17 cellular contexts compared by ENCODE assay signal in genomic region chr2:152453129-152453642, GRCh38.
DNase-seq lines count a peak whose midpoint lies in the region; ATAC-seq and TF ChIP-seq lines count a peak whose summit lies in the region.
"Had no signal": no experiment of that assay in that cellular context is flagged by ENCODE, and none has a peak within 500 bp of the region (broad histone marks: within the 10 kb centered on the region; RNA-seq: fewer than 3 reads in every experiment).

No MANE protein-coding gene starts in this region.

- H3K27ac Mint-ChIP-seq in Caco-2 (ENCODE audit: unreplicated experiment): peak overlapping the region; percentile 4
- peak overlapping the region; percentile 99 for H3K27ac Mint-ChIP-seq in WTC11
- H3K27ac Mint-ChIP-seq in natural killer cell treated with Interleukin-12 subunit alpha and Interleukin-12 subunit beta and Interleukin-15 and Interleukin-18, amount 100 ng/mL, for 72 hours: no peak overlapping the region
- H3K27ac Mint-ChIP-seq: activated T-cell treated with anti-CD3 and anti-CD28 coated beads, Interleukin-2, amount 50 U/mL, for 24 hours; T-helper 1 cell treated with Interleukin-12 subunit alpha and Interleukin-12 subunit beta and Interleukin-4 antibody, amounts not matched to agents 30 μg/mL and 1 μg/mL, for 36 hours had no signal

- no peaks in the 10 kb centered on the region for H3K27me3 Mint-ChIP-seq in Caco-2 (ENCODE audit: insufficient read depth, unreplicated experiment)
- no peaks in the 10 kb centered on the region for H3K27me3 Mint-ChIP-seq in WTC11 (ENCODE audit: low read depth)
- peaks cover 7 to 15% of the 10 kb centered on the region in 2 donors for H3K27me3 Mint-ChIP-seq in natural killer cell treated with Interleukin-12 subunit alpha and Interleukin-12 subunit beta and Interleukin-15 and Interleukin-18, amount 100 ng/mL, for 72 hours

- H4K20me1 ChIP-seq in hepatocyte (ENCODE audit: insufficient read depth, poor library complexity, severe bottlenecking): no peaks in the 10 kb centered on the region

- H3K27me3 ChIP-seq in Caco-2 (replicated peaks; ENCODE audit: control insufficient read depth, insufficient read depth, low read length) (no peaks in the 10 kb centered on the region), hepatocyte (no peaks in the 10 kb centered on the region), neuron (ENCODE audit: insufficient read depth, low read length) (no peaks in the 10 kb centered on the region)
- H3K27me3 ChIP-seq: left lung, neutrophil, Peyer's patch, tibial artery had no signal

- H3K36me3 ChIP-seq in Caco-2 (ENCODE audit: control insufficient read depth, insufficient read depth, low read length) (no peaks in the 10 kb centered on the region), hepatocyte (replicated peaks; ENCODE audit: insufficient read depth, low read depth) (no peaks in the 10 kb centered on the region), neuron (ENCODE audit: insufficient read depth, low read length) (no peaks in the 10 kb centered on the region)
- H3K36me3 ChIP-seq: left lung, neutrophil, Peyer's patch, tibial artery had no signal

- ATAC-seq in WTC11 (peak; percentile 78), GM21717 (IDR thresholded peaks at IDR 0.05; ENCODE audit: unreplicated experiment) (no peak)
- no peak for ATAC-seq in natural killer cell treated with Interleukin-12 subunit alpha and Interleukin-12 subunit beta and Interleukin-15 and Interleukin-18, amount 100 ng/mL, for 72 hours
- ATAC-seq: left lung had no signal

- H2AFZ ChIP-seq in hepatocyte (peak overlapping the region; percentile 3), neuron (ENCODE audit: low read depth, low read length) (peak overlapping the region; percentile 4)

- H3K9me3 ChIP-seq in Caco-2: no peaks in the 10 kb centered on the region
- no peaks in the 10 kb centered on the region for H3K9me3 ChIP-seq in hepatocyte (ENCODE audit: low read depth)
- peaks cover 3% of the 10 kb centered on the region for H3K9me3 ChIP-seq in neuron (ENCODE audit: low read length)
- H3K9me3 ChIP-seq: left lung, neutrophil, Peyer's patch, tibial artery had no signal

- H3K4me1 Mint-ChIP-seq in Caco-2 (ENCODE audit: low read depth, unreplicated experiment) (peaks cover 15% of the 10 kb centered on the region), WTC11 (peaks cover 76% of the 10 kb centered on the region)
- no peaks in the 10 kb centered on the region for H3K4me1 Mint-ChIP-seq in natural killer cell treated with Interleukin-12 subunit alpha and Interleukin-12 subunit beta and Interleukin-15 and Interleukin-18, amount 100 ng/mL, for 72 hours (ENCODE audit: low read depth in 2 of 2)

- BruUV-seq in Caco-2 (replicated peaks; lab: Mats Ljungman, UMichigan): no TSS peak

- 47% methylated on average over 6 of the region's 6 CpGs for WGBS in hepatocyte (ENCODE audit: low lambda C conversion rate, missing lambda C conversion rate)

- no peak for TF ChIP-seq CTCF in Caco-2 (IDR thresholded peaks at IDR 0.05; ENCODE audit: insufficient read depth in 1 of 2, low read depth in 1 of 2, low read length in 1 of 2, severe bottlenecking in 1 of 2, unreplicated experiment in 1 of 2)
- no peak for TF ChIP-seq CTCF in WTC11 (IDR thresholded peaks at IDR 0.05)
- no peak for TF ChIP-seq CTCF in hepatocyte (IDR thresholded peaks at IDR 0.05; ENCODE audit: poor library complexity)

- no peaks in the 10 kb centered on the region for H3K9me2 ChIP-seq in hepatocyte (replicated peaks; ENCODE audit: insufficient read depth)

- CTCF ChIA-PET in Caco-2 (lab: Charles Lee) (no interaction called here), WTC11 (lab: Charles Lee) (interaction anchor here (1.0 to 1.8 kb wide), 2 partner anchors 43 to 101 kb away, joined by 3 to 4 read pairs; no protein-coding TSS in a partner anchor)

- peak overlapping the region; percentile 60 for H3K4me2 ChIP-seq in hepatocyte

- POLR2A ChIA-PET in Caco-2 (lab: Charles Lee) (no interaction called here), WTC11 (lab: Charles Lee) (interaction anchor here (1.3 kb wide), 1 partner anchor 9 kb away, joined by 4 read pairs; no protein-coding TSS in a partner anchor)

- no peaks in the 10 kb centered on the region for H3K4me1 ChIP-seq in Caco-2
- peaks cover 11% of the 10 kb centered on the region for H3K4me1 ChIP-seq in hepatocyte (ENCODE audit: insufficient read depth)
- peaks cover 45% of the 10 kb centered on the region for H3K4me1 ChIP-seq in neuron (ENCODE audit: insufficient read depth, low read length)
- H3K4me1 ChIP-seq: left lung, Peyer's patch had no signal

- H3K4me3 ChIP-seq in Caco-2 (ENCODE audit: low read depth, low read length): no peak overlapping the region
- H3K4me3 ChIP-seq in hepatocyte: no peak overlapping the region
- peak overlapping the region; percentile 23 for H3K4me3 ChIP-seq in neuron (ENCODE audit: low read length)
- H3K4me3 ChIP-seq: left lung, Peyer's patch, tibial artery had no signal

- H3K4me3 Mint-ChIP-seq in Caco-2 (ENCODE audit: unreplicated experiment) (no peak overlapping the region), WTC11 (peak overlapping the region; percentile 56)
- no peak overlapping the region for H3K4me3 Mint-ChIP-seq in natural killer cell treated with Interleukin-12 subunit alpha and Interleukin-12 subunit beta and Interleukin-15 and Interleukin-18, amount 100 ng/mL, for 72 hours
- H3K4me3 Mint-ChIP-seq: activated T-cell treated with anti-CD3 and anti-CD28 coated beads, Interleukin-2, amount 50 U/mL, for 24 hours; T-helper 1 cell treated with Interleukin-12 subunit alpha and Interleukin-12 subunit beta and Interleukin-4 antibody, amounts not matched to agents 30 μg/mL and 1 μg/mL, for 36 hours had no signal

- intact Hi-C loops in Caco-2 (cut with micrococcal nuclease; ENCODE audit: unreplicated experiment): no loop called here

- H3K79me2 ChIP-seq in hepatocyte: peaks cover 79% of the 10 kb centered on the region

- H3K9me3 Mint-ChIP-seq in Caco-2 (ENCODE audit: unreplicated experiment): no peaks in the 10 kb centered on the region
- peaks cover 4% of the 10 kb centered on the region; the same call in 1 of the 2 replicates for H3K9me3 Mint-ChIP-seq in WTC11
- no peaks in the 10 kb centered on the region for H3K9me3 Mint-ChIP-seq in natural killer cell treated with Interleukin-12 subunit alpha and Interleukin-12 subunit beta and Interleukin-15 and Interleukin-18, amount 100 ng/mL, for 72 hours
- H3K9me3 Mint-ChIP-seq: activated T-cell treated with anti-CD3 and anti-CD28 coated beads, Interleukin-2, amount 50 U/mL, for 24 hours; T-helper 1 cell treated with Interleukin-12 subunit alpha and Interleukin-12 subunit beta and Interleukin-4 antibody, amounts not matched to agents 30 μg/mL and 1 μg/mL, for 36 hours had no signal

- peak overlapping the region; percentile 77 for H3K27ac ChIP-seq in hepatocyte
- H3K27ac ChIP-seq: left lung, neutrophil, Peyer's patch, tibial artery had no signal

- H3K36me3 Mint-ChIP-seq in Caco-2 (ENCODE audit: insufficient read depth, unreplicated experiment) (peaks cover 10% of the 10 kb centered on the region), WTC11 (no peaks in the 10 kb centered on the region)
- no peaks in the 10 kb centered on the region for H3K36me3 Mint-ChIP-seq in natural killer cell treated with Interleukin-12 subunit alpha and Interleukin-12 subunit beta and Interleukin-15 and Interleukin-18, amount 100 ng/mL, for 72 hours

- DNase-seq in Caco-2 (no peak), WTC11 (ENCODE audit: low spot score) (peak; percentile 28), hepatocyte (ENCODE audit: low spot score) (no peak), NCI-H748 (lab: John Stamatoyannopoulos, UW; ENCODE audit: unreplicated experiment) (no peak), NCI-H1436 treated with DMSO at 0.1 percent for 48 hours (lab: John Stamatoyannopoulos, UW) (no peak)
- DNase-seq in natural killer cell treated with Interleukin-12 subunit alpha and Interleukin-12 subunit beta and Interleukin-15 and Interleukin-18, amount 100 ng/mL, for 72 hours (ENCODE audit: low spot score): no peak
- DNase-seq: activated CD4-positive, alpha-beta T cell treated with anti-CD3 and anti-CD28 coated beads for 48 hours; activated T-cell treated with anti-CD3 and anti-CD28 coated beads, Interleukin-2, amount 50 U/mL, for 24 hours; left lung; NCI-H1092 treated with DMSO at 0.1 percent for 48 hours; NCI-H345; Peyer's patch; tibial artery had no signal

TF ChIP-seq in WTC11, 78 proteins besides CTCF, POLR2A, EP300 and RAD21:
- TF ChIP-seq ZNF263 (CRISPR knock-in tag; IDR thresholded peaks at IDR 0.05; ENCODE audit: low read depth) (no peak), PRDM15 (CRISPR knock-in tag; IDR thresholded peaks at IDR 0.05) (peak; percentile 95), CREB1 (CRISPR knock-in tag; IDR thresholded peaks at IDR 0.05) (no peak)

Comparison
In these comparisons a context has a peak if more than half of its experiments do, and no peak if none do; other contexts are left out.
1. H3K27ac Mint-ChIP-seq: peak in Caco-2 (single experiment) and WTC11 (single experiment); none in natural killer cell treated with Interleukin-12 subunit alpha and Interleukin-12 subunit beta and Interleukin-15 and Interleukin-18, amount 100 ng/mL, for 72 hours (0 of 2).